ENCODE assay signal across 33 cellular contexts in the genomic region with DNA sequence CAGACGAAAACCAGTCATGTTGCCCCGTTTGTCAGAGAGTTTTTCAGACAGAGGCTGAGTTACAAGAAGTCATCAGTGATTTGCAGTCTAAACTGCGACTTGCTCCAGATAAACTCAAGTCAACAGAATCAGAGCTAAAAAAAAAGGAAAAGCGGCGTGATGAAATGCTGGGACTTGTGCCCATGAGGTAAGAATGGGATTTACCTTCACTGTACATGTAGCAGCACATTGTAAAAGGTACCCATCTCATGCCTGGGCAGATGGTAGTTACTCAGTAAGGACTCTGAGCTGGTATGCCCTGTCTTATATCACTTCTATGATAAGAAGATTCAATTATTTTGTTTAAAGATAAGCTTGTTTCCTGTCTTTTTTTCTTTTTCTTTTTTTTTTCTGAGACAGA. TPM values are rescaled to one million over a fixed set of nuclear protein-coding genes. Genes with fewer than 3 reads are reported as not detected.
"Had no signal": no experiment of that assay in that cellular context is flagged by ENCODE, and none has a peak within 500 bp of the region (broad histone marks: within the 10 kb centered on the region; RNA-seq: fewer than 3 reads in every experiment).

No MANE protein-coding gene starts in this region.

- DNase-seq: activated CD4-positive, alpha-beta memory T cell treated with anti-CD3 and anti-CD28 coated beads for 36 hours; activated CD4-positive, alpha-beta T cell treated with anti-CD3 and anti-CD28 coated beads for 36 hours; activated CD4-positive, alpha-beta T cell treated with anti-CD3 and anti-CD28 coated beads, Interleukin-2, amount 10 ng/mL, durations not matched to agents 24 days and 14 days; activated CD4-positive, CD25-positive, alpha-beta regulatory T cell; activated CD4-positive, CD25-positive, alpha-beta regulatory T cell treated with anti-CD3 and anti-CD28 coated beads, Interleukin-2, amount 50 U/mL, for 72 hours; activated CD8-positive, alpha-beta memory T cell treated with anti-CD3 and anti-CD28 coated beads, Interleukin-2, amount 10 ng/mL, durations not matched to agents 7 days and 5 days; activated CD8-positive, alpha-beta memory T cell treated with anti-CD3 and anti-CD28 coated beads, Interleukin-2, amount 50 U/mL, for 4 hours; activated CD8-positive, alpha-beta T cell treated with anti-CD3 and anti-CD28 coated beads, Interleukin-2, amount 10 ng/mL, durations not matched to agents 7 days and 5 days; activated effector memory CD4-positive, alpha-beta T cell treated with anti-CD3 and anti-CD28 coated beads, Interleukin-2, amount 50 U/mL, for 16 hours; activated naive CD4-positive, alpha-beta T cell treated with anti-CD3 and anti-CD28 coated beads for 36 hours; activated naive CD8-positive, alpha-beta T cell treated with anti-CD3 and anti-CD28 coated beads for 36 hours; activated naive CD8-positive, alpha-beta T cell treated with anti-CD3 and anti-CD28 coated beads, Interleukin-2, amount 50 U/mL, for 24 hours; activated T-cell treated with anti-CD3 and anti-CD28 coated beads, Interleukin-2, amount 50 U/mL, for 1 hour; activated T-cell treated with anti-CD3 and anti-CD28 coated beads, Interleukin-2, amount 50 U/mL, for 48 hours; adrenal gland; cortex of kidney; effector CD8-positive, alpha-beta T cell; erythroblast; esophagus squamous epithelium; foreskin fibroblast; gastrocnemius medialis; glutamatergic neuron; heart left ventricle; T-helper 1 cell; T-helper 17 cell; T1000 had no signal

- H3K36me3 ChIP-seq: breast epithelium had no signal

- H3K27me3 ChIP-seq: adrenal gland, ascending aorta, breast epithelium, esophagus squamous epithelium, gastrocnemius medialis, heart left ventricle had no signal

- H3K4me3 ChIP-seq: adrenal gland, ascending aorta, breast epithelium, esophagus squamous epithelium, gastrocnemius medialis, heart left ventricle had no signal

- H3K27ac ChIP-seq: adrenal gland, ascending aorta, breast epithelium, esophagus squamous epithelium, gastrocnemius medialis, heart left ventricle had no signal

- ATAC-seq: activated CD4-positive, alpha-beta T cell treated with anti-CD3 and anti-CD28 coated beads for 36 hours; activated CD8-positive, alpha-beta memory T cell treated with anti-CD3 and anti-CD28 coated beads, Interleukin-2, amount 10 ng/mL, durations not matched to agents 7 days and 5 days; activated CD8-positive, alpha-beta T cell treated with anti-CD3 and anti-CD28 coated beads, Interleukin-2, amount 10 ng/mL, durations not matched to agents 7 days and 5 days; activated naive CD8-positive, alpha-beta T cell treated with anti-CD3 and anti-CD28 coated beads, Interleukin-2, amount 50 U/mL, for 24 hours; gastrocnemius medialis; heart left ventricle; T-helper 17 cell had no signal

- H3K4me1 ChIP-seq: adrenal gland, ascending aorta, breast epithelium, esophagus squamous epithelium, gastrocnemius medialis, heart left ventricle had no signal

- H3K9me3 ChIP-seq: adrenal gland, ascending aorta, breast epithelium, esophagus squamous epithelium, gastrocnemius medialis, heart left ventricle had no signal

RNA-seq across cellular contexts. Expression of a gene that starts 52.3 kb away (rescaled TPM):
- total RNA-seq: activated naive CD4-positive, alpha-beta T cell treated with anti-CD3 and anti-CD28 coated beads for 36 hours; activated naive CD8-positive, alpha-beta T cell treated with anti-CD3 and anti-CD28 coated beads for 36 hours; adrenal gland; ascending aorta; breast epithelium; cardiac septum; chondrocyte; dermis microvascular lymphatic vessel endothelial cell; endothelial cell of umbilical vein; esophagus squamous epithelium; fibroblast of lung; gastrocnemius medialis; heart left ventricle; T-helper 17 cell had no signal
- polyA plus RNA-seq: adrenal gland, endothelial cell of umbilical vein, fibroblast of lung, heart left ventricle had no signal
